In the genomic region with DNA sequence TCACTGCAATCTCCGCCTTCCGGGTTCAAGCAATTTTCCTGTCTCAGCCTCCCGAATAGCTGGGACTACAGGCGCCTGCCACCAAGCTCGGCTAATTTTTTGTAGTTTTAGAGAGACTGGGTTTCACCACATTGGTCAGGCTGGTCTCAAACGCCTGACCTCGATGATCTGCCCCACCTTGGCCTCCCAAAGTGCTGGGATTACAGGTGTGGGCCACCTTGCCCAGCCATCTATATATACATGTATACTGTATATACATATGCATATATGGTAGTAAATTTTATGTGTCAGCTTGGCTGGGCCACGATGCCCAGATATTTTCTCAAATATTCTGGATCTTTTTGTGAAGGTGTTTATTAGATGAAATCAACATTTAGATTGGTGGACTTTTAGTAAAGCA, we compare ENCODE assay signal across 1 cellular context.
TF ChIP-seq lines count a peak whose summit lies in the region.

No MANE protein-coding gene starts in this region.

TF ChIP-seq in HepG2, 621 proteins besides CTCF, POLR2A, EP300 and RAD21 (continued from another document):
- TF ChIP-seq, protein P1, sequence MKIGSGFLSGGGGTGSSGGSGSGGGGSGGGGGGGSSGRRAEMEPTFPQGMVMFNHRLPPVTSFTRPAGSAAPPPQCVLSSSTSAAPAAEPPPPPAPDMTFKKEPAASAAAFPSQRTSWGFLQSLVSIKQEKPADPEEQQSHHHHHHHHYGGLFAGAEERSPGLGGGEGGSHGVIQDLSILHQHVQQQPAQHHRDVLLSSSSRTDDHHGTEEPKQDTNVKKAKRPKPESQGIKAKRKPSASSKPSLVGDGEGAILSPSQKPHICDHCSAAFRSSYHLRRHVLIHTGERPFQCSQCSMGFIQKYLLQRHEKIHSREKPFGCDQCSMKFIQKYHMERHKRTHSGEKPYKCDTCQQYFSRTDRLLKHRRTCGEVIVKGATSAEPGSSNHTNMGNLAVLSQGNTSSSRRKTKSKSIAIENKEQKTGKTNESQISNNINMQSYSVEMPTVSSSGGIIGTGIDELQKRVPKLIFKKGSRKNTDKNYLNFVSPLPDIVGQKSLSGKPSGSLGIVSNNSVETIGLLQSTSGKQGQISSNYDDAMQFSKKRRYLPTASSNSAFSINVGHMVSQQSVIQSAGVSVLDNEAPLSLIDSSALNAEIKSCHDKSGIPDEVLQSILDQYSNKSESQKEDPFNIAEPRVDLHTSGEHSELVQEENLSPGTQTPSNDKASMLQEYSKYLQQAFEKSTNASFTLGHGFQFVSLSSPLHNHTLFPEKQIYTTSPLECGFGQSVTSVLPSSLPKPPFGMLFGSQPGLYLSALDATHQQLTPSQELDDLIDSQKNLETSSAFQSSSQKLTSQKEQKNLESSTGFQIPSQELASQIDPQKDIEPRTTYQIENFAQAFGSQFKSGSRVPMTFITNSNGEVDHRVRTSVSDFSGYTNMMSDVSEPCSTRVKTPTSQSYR (CRISPR knock-in tag; IDR thresholded peaks at IDR 0.05; ENCODE audit: borderline replicate concordance) = no peak
- TF ChIP-seq ZNF550 (CRISPR knock-in tag; IDR thresholded peaks at IDR 0.05; ENCODE audit: borderline replicate concordance) = no peak
- TF ChIP-seq, protein P2, sequence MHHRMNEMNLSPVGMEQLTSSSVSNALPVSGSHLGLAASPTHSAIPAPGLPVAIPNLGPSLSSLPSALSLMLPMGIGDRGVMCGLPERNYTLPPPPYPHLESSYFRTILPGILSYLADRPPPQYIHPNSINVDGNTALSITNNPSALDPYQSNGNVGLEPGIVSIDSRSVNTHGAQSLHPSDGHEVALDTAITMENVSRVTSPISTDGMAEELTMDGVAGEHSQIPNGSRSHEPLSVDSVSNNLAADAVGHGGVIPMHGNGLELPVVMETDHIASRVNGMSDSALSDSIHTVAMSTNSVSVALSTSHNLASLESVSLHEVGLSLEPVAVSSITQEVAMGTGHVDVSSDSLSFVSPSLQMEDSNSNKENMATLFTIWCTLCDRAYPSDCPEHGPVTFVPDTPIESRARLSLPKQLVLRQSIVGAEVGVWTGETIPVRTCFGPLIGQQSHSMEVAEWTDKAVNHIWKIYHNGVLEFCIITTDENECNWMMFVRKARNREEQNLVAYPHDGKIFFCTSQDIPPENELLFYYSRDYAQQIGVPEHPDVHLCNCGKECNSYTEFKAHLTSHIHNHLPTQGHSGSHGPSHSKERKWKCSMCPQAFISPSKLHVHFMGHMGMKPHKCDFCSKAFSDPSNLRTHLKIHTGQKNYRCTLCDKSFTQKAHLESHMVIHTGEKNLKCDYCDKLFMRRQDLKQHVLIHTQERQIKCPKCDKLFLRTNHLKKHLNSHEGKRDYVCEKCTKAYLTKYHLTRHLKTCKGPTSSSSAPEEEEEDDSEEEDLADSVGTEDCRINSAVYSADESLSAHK (CRISPR knock-in tag; IDR thresholded peaks at IDR 0.05; ENCODE audit: borderline replicate concordance) = no peak
- TF ChIP-seq ZNF577 (CRISPR knock-in tag; IDR thresholded peaks at IDR 0.05; ENCODE audit: borderline replicate concordance, low read depth) = no peak
- TF ChIP-seq ZBTB3 (CRISPR knock-in tag; IDR thresholded peaks at IDR 0.05; ENCODE audit: borderline replicate concordance, low read depth) = no peak
- TF ChIP-seq DPF2 (CRISPR knock-in tag; IDR thresholded peaks at IDR 0.05; ENCODE audit: borderline replicate concordance, low read depth) = no peak
- no peak for TF ChIP-seq GTF2F1 (IDR thresholded peaks at IDR 0.05; ENCODE audit: low read length)
- no peak for TF ChIP-seq IRX3 (CRISPR knock-in tag; IDR thresholded peaks at IDR 0.05; ENCODE audit: borderline replicate concordance, low read depth)
- TF ChIP-seq ZFYVE20 (CRISPR knock-in tag; IDR thresholded peaks at IDR 0.05; ENCODE audit: borderline replicate concordance, low read depth) = no peak
- TF ChIP-seq NR1H2 (CRISPR knock-in tag; IDR thresholded peaks at IDR 0.05; ENCODE audit: borderline replicate concordance, low read depth) = no peak
- TF ChIP-seq, protein P3, sequence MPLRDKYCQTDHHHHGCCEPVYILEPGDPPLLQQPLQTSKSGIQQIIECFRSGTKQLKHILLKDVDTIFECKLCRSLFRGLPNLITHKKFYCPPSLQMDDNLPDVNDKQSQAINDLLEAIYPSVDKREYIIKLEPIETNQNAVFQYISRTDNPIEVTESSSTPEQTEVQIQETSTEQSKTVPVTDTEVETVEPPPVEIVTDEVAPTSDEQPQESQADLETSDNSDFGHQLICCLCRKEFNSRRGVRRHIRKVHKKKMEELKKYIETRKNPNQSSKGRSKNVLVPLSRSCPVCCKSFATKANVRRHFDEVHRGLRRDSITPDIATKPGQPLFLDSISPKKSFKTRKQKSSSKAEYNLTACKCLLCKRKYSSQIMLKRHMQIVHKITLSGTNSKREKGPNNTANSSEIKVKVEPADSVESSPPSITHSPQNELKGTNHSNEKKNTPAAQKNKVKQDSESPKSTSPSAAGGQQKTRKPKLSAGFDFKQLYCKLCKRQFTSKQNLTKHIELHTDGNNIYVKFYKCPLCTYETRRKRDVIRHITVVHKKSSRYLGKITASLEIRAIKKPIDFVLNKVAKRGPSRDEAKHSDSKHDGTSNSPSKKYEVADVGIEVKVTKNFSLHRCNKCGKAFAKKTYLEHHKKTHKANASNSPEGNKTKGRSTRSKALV (CRISPR knock-in tag; IDR thresholded peaks at IDR 0.05) = no peak
- TF ChIP-seq BRD4 (CRISPR knock-in tag; IDR thresholded peaks at IDR 0.05) = no peak
- no peak for TF ChIP-seq SP140L (CRISPR knock-in tag; IDR thresholded peaks at IDR 0.05; ENCODE audit: borderline replicate concordance)
- TF ChIP-seq ZNF549 (CRISPR knock-in tag; IDR thresholded peaks at IDR 0.05) = no peak
- no peak for TF ChIP-seq TAF1 (CRISPR knock-in tag; IDR thresholded peaks at IDR 0.05)
- no peak for TF ChIP-seq GATAD2A (CRISPR knock-in tag; IDR thresholded peaks at IDR 0.05)
TF ChIP-seq in HepG2: peak in this region for 0.
